ENCODE assay signal across 8 cellular contexts in the genomic region with DNA sequence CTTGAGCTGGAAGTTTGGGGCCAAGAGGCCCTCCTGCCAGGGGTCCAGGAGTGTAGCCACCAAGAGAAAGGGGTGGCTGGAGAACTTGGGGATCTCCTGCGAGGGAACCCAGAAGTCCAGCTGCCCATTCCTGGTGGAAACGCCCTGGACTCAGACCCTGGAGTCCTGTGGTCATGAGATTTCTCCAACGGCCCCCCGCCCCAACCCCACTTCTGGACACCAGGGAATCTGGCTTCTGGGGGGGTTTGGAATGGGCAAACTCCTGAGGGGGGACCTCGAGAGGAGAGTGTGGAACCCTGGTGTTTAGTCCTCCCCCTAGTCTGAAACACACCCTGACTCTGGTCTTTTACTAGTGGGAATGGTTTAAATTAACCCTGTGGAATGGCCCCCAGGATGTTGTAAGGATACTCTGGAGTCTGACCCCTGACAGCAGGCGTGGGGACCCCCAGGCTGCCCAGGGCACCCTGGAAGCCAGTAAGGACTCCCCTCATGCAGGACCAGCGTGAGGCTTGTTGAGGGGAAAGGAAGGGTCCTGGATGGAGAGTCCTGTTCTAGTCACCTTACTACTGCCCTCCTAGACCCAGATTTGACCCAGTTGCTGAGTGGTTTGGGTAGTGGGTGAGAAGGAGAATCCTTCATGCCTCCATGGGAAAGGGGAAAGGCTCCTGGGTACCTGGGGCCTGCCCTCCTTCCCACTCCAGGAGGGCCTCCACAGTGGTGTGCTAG. TPM values are rescaled to one million over a fixed set of nuclear protein-coding genes. Genes with fewer than 3 reads are reported as not detected.
A peak's percentile ranks its signal among the peaks of the same experiment; 100 is the strongest.
DNase-seq lines count a peak whose midpoint lies in the region; ATAC-seq and TF ChIP-seq lines count a peak whose summit lies in the region.

No MANE protein-coding gene starts in this region.

- no peak for DNase-seq in BJ (ENCODE audit: low read depth)
- DNase-seq in NT2/D1 (ENCODE audit: low read depth, low spot score): no peak
- no peak for DNase-seq in endodermal cell
- DNase-seq in neural progenitor cell (ENCODE audit: low spot score): no peak
- DNase-seq in occipital lobe (lab: John Stamatoyannopoulos, UW): no peak
- DNase-seq in NCI-H1417 treated with DMSO at 0.1 percent for 48 hours (lab: John Stamatoyannopoulos, UW): no peak

- H3K27ac Mint-ChIP-seq in endodermal cell: no peak overlapping the region
- H3K27ac Mint-ChIP-seq in neural progenitor cell: peak overlapping the region; percentile 98

- peaks cover 33% of the 10 kb centered on the region for H3K79me2 ChIP-seq in neural progenitor cell (ENCODE audit: low read depth)

- TF ChIP-seq CTCF in BJ (IDR thresholded peaks at IDR 0.05; ENCODE audit: insufficient read depth, low read depth, low read length) (no peak), endodermal cell (conservative IDR thresholded peaks at IDR 0.05) (no peak), neural progenitor cell (IDR thresholded peaks at IDR 0.05) (no peak)

- H3K9ac ChIP-seq in NT2/D1 (ENCODE audit: insufficient read length, low read depth) (peak overlapping the region; percentile 91), endodermal cell (ENCODE audit: extremely low read depth, low read length, poor library complexity, severe bottlenecking) (peak overlapping the region; percentile 78), neural progenitor cell (peak overlapping the region; percentile 39)

- H3K36me3 Mint-ChIP-seq in endodermal cell (ENCODE audit: low read depth) (peaks cover 11% of the 10 kb centered on the region), neural progenitor cell (peaks cover 13% of the 10 kb centered on the region)

- H3K9me3 Mint-ChIP-seq in endodermal cell (no peaks in the 10 kb centered on the region), neural progenitor cell (no peaks in the 10 kb centered on the region)

- H3K4me1 ChIP-seq in NT2/D1 (ENCODE audit: insufficient read depth, insufficient read length) (peaks cover 25% of the 10 kb centered on the region), endodermal cell (ENCODE audit: control insufficient read depth, insufficient read depth, low read length) (peaks cover 16% of the 10 kb centered on the region), neural progenitor cell (peaks cover 31% of the 10 kb centered on the region)

- peaks cover 24% of the 10 kb centered on the region for H3K4me1 Mint-ChIP-seq in endodermal cell
- H3K4me1 Mint-ChIP-seq in neural progenitor cell: peaks cover 54% of the 10 kb centered on the region

- H3K27ac ChIP-seq in endodermal cell (ENCODE audit: low read depth, low read length): peak overlapping the region; percentile 98
- H3K27ac ChIP-seq in neural progenitor cell: no peak overlapping the region

- H4K20me1 ChIP-seq in neural progenitor cell (ENCODE audit: low read depth): peaks cover 8% of the 10 kb centered on the region

- peak overlapping the region; percentile 88 for H3K4me2 ChIP-seq in neural progenitor cell

- H3F3A ChIP-seq in neural progenitor cell (ENCODE audit: low read depth): peaks cover 16% of the 10 kb centered on the region

- H3K4me3 Mint-ChIP-seq in endodermal cell (peak overlapping the region; percentile 76), neural progenitor cell (peak overlapping the region; percentile 97)

- H3K27me3 Mint-ChIP-seq in endodermal cell (ENCODE audit: insufficient read depth) (peaks cover 26% of the 10 kb centered on the region), neural progenitor cell (ENCODE audit: insufficient read depth, low read depth) (peaks cover 8% of the 10 kb centered on the region)

- POLR2A ChIA-PET in BJ (lab: Charles Lee): interaction anchor here (0.5 kb wide), 1 partner anchor 501 kb away, joined by 3 read pairs; no protein-coding TSS in a partner anchor

- CTCF ChIA-PET in BJ (lab: Yijun Ruan, JAX): interaction anchor here (0.8 to 2.5 kb wide), 15 partner anchors 9 to 289 kb away, joined by 3 to 25 read pairs (median 6); a partner anchor contains a TSS

- ATAC-seq in HG02588 (IDR thresholded peaks at IDR 0.05; ENCODE audit: unreplicated experiment): no peak
- no peak for ATAC-seq in GM21381 (IDR thresholded peaks at IDR 0.05; ENCODE audit: unreplicated experiment)

- WGBS in endodermal cell (ENCODE audit: insufficient coverage in 1 of 2, insufficient read length in 1 of 2), 2 experiments: 56 to 67% methylated on average over 1 to 7 of the region's 7 CpGs

- H3K4me3 ChIP-seq in BJ (ENCODE audit: low read depth, low read length) (peak overlapping the region; percentile 80), NT2/D1 (ENCODE audit: insufficient read length, low read depth) (peak overlapping the region; percentile 77), endodermal cell (ENCODE audit: low read length) (peak overlapping the region; percentile 94), neural progenitor cell (peak overlapping the region; percentile 72)

- H3K27me3 ChIP-seq in BJ (ENCODE audit: control insufficient read depth, insufficient read depth, low read length): no peaks in the 10 kb centered on the region
- no peaks in the 10 kb centered on the region for H3K27me3 ChIP-seq in NT2/D1 (ENCODE audit: insufficient read depth, insufficient read length)
- peaks cover 12% of the 10 kb centered on the region for H3K27me3 ChIP-seq in endodermal cell (ENCODE audit: control insufficient read depth, insufficient read depth, low read length, poor library complexity, severe bottlenecking)
- peaks cover 19% of the 10 kb centered on the region for H3K27me3 ChIP-seq in neural progenitor cell

- no peak overlapping the region for H2AFZ ChIP-seq in neural progenitor cell (replicated peaks)

- H3K36me3 ChIP-seq in BJ (ENCODE audit: control insufficient read depth, insufficient read depth, low read length) (peaks cover 15% of the 10 kb centered on the region), NT2/D1 (ENCODE audit: insufficient read depth, insufficient read length, low read length) (peaks cover 32% of the 10 kb centered on the region), endodermal cell (ENCODE audit: control insufficient read depth, insufficient read depth, low read length) (peaks cover 26% of the 10 kb centered on the region), neural progenitor cell (no peaks in the 10 kb centered on the region)

- H3K9me3 ChIP-seq in NT2/D1 (ENCODE audit: insufficient read depth, low read length) (no peaks in the 10 kb centered on the region), endodermal cell (ENCODE audit: control insufficient read depth, low read length) (no peaks in the 10 kb centered on the region), neural progenitor cell (ENCODE audit: low read depth) (no peaks in the 10 kb centered on the region)

RNA-seq across cellular contexts. Expression of a gene that starts 0.5 kb away (rescaled TPM):
- polyA plus RNA-seq in BJ (2011; rRNA removed): 33.8 and 47.8 TPM in 2 replicates
- polyA minus RNA-seq in BJ (2011; rRNA and poly(A)+ RNA removed): 18.6 and 23.2 TPM in 2 replicates
- total RNA-seq in endodermal cell (10 to 100 TPM; 33.5 to 36.1 TPM), neural progenitor cell (ENCODE audit: low replicate concordance) (14.8 and 45.1 TPM in 2 replicates), occipital lobe (11.7 TPM)
- polyA plus RNA-seq in endodermal cell (2013, experiment 1 of 2): 56.8 TPM
- 55.2 TPM for polyA plus RNA-seq in endodermal cell (2013, experiment 2 of 2)

RNA-seq across cellular contexts. Expression of a gene that starts 5.8 kb away (rescaled TPM):
- polyA plus RNA-seq in BJ (2011; rRNA removed): 23.1 and 33.3 TPM in 2 replicates
- 30.9 and 49.3 TPM in 2 replicates for polyA minus RNA-seq in BJ (2011; rRNA and poly(A)+ RNA removed)
- total RNA-seq in endodermal cell (10 to 100 TPM; 23.4 to 25.7 TPM), neural progenitor cell (ENCODE audit: low replicate concordance) (18.8 and 41.9 TPM in 2 replicates), occipital lobe (18.6 TPM)
- 25.0 TPM for polyA plus RNA-seq in endodermal cell (2013, experiment 1 of 2)
- polyA plus RNA-seq in endodermal cell (2013, experiment 2 of 2): 22.0 TPM

RNA-seq across cellular contexts. Expression of a gene that starts 39.1 kb away (rescaled TPM):
- 967 and 1,544 TPM in 2 replicates for polyA plus RNA-seq in BJ (2011; rRNA removed)
- 419 and 530 TPM in 2 replicates for polyA minus RNA-seq in BJ (2011; rRNA and poly(A)+ RNA removed)
- total RNA-seq in endodermal cell (10 to 100 TPM; 83.6 to 97.8 TPM), neural progenitor cell (ENCODE audit: low replicate concordance) (75.4 and 137 TPM in 2 replicates), occipital lobe (47.6 TPM)
- 159 TPM for polyA plus RNA-seq in endodermal cell (2013, experiment 1 of 2)
- 154 TPM for polyA plus RNA-seq in endodermal cell (2013, experiment 2 of 2)

RNA-seq across cellular contexts. Expression of a gene that starts 51.3 kb away (rescaled TPM):
- polyA plus RNA-seq in BJ (2011; rRNA removed): 32.9 and 54.6 TPM in 2 replicates
- polyA minus RNA-seq in BJ (2011; rRNA and poly(A)+ RNA removed): 68.0 and 97.6 TPM in 2 replicates
- 10 to 100 TPM; 61.5 to 63.2 TPM for total RNA-seq in endodermal cell
- polyA plus RNA-seq in endodermal cell (2013, experiment 1 of 2): 50.7 TPM
- 43.1 TPM for polyA plus RNA-seq in endodermal cell (2013, experiment 2 of 2)
- 36.0 and 60.6 TPM in 2 replicates for total RNA-seq in neural progenitor cell (ENCODE audit: low replicate concordance)
- 49.0 TPM for total RNA-seq in occipital lobe

Comparison
In these comparisons a context has a peak if more than half of its experiments do, and no peak if none do; other contexts are left out.
1. H3K9ac ChIP-seq: peak in every context shown above with its lines; median percentile 91 in NT2/D1; 78 in endodermal cell; 39 in neural progenitor cell.